In genomic region chr4:26991057-26991456, GRCh38 we compare ENCODE assay signal across 3 cellular contexts.
TF ChIP-seq lines count a peak whose summit lies in the region.

No MANE protein-coding gene starts in this region.

TF ChIP-seq in SK-N-SH treated with all-trans-retinoic acid at 6 μM for 48 hours, 23 proteins besides CTCF, POLR2A, EP300 and RAD21 (continued from another document):
- TF ChIP-seq TSHZ2 (CRISPR knock-in tag; IDR thresholded peaks at IDR 0.05): no peak

TF ChIP-seq in SK-N-SH, 30 proteins besides CTCF, POLR2A, EP300 and RAD21 (continued from another document):
- TF ChIP-seq MEF2A (IDR thresholded peaks at IDR 0.05; ENCODE audit: borderline replicate concordance, low read depth) (no peak), EZH2phosphoT487 (IDR thresholded peaks at IDR 0.05; ENCODE audit: borderline replicate concordance, low read depth) (no peak), CHD2 (IDR thresholded peaks at IDR 0.05; ENCODE audit: low read length, partially characterized antibody) (no peak), RXRA (IDR thresholded peaks at IDR 0.05; ENCODE audit: borderline replicate concordance, low read depth) (no peak), REST (IDR thresholded peaks at IDR 0.05; ENCODE audit: low read depth, low read length) (no peak)
TF ChIP-seq in SK-N-SH: peak in this region for 0.

TF ChIP-seq in GM12878, 131 proteins besides CTCF, POLR2A, EP300 and RAD21 (continued from another document):
- TF ChIP-seq ATF3 (IDR thresholded peaks at IDR 0.05; ENCODE audit: borderline replicate concordance, extremely low read depth, low read depth, low read length): no peak
TF ChIP-seq in GM12878: peak in this region for 1.
